ENCODE assay signal across 1 cellular context in the genomic region with DNA sequence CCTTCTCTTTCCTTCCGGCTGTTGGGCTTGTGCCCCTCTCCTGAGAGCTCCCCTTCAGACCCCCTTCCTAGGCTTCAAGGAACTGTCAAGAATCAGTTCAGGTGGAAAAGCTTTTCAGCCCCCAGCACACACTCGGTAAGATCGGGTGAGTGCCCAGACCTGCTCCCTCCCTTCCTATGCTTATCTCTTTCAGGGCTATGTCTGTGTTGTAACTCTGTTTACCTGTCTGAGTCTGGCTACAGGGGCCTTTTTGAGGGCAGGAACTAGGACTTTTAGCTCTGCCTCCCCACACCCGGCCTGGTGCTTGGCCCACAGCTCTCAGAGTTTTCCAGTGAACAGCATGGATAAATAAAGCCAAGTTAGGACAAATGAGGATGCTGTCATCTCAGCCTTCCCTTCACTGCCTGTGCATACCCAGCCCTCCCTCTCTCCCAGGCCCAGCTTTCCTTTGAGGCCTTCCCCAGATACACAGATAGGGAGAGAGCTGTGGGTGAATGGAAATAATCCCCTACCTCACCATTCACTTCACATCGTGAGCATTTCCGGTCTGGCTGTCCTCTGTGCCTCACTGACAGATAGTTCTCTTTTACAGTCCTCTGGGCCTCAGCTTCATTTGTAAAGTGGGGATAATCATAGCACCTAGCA.
A peak's percentile ranks its signal among the peaks of the same experiment; 100 is the strongest.
TF ChIP-seq lines count a peak whose summit lies in the region.

No MANE protein-coding gene starts in this region.

TF ChIP-seq in HepG2, 621 proteins besides CTCF, POLR2A, EP300 and RAD21 (continued from another document and continues in another):
- TF ChIP-seq, protein P1, sequence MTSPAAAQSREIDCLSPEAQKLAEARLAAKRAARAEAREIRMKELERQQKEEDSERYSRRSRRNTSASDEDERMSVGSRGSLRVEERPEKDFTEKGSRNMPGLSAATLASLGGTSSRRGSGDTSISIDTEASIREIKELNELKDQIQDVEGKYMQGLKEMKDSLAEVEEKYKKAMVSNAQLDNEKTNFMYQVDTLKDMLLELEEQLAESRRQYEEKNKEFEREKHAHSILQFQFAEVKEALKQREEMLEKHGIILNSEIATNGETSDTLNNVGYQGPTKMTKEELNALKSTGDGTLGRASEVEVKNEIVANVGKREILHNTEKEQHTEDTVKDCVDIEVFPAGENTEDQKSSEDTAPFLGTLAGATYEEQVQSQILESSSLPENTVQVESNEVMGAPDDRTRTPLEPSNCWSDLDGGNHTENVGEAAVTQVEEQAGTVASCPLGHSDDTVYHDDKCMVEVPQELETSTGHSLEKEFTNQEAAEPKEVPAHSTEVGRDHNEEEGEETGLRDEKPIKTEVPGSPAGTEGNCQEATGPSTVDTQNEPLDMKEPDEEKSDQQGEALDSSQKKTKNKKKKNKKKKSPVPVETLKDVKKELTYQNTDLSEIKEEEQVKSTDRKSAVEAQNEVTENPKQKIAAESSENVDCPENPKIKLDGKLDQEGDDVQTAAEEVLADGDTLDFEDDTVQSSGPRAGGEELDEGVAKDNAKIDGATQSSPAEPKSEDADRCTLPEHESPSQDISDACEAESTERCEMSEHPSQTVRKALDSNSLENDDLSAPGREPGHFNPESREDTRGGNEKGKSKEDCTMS (CRISPR knock-in tag; conservative IDR thresholded peaks at IDR 0.05) = no peak
- TF ChIP-seq BRCA1 (CRISPR knock-in tag; IDR thresholded peaks at IDR 0.05) (no peak), SIN3A (IDR thresholded peaks at IDR 0.05; ENCODE audit: borderline replicate concordance, low read depth, low read length) (no peak), ZC3H4 (CRISPR knock-in tag; IDR thresholded peaks at IDR 0.05; ENCODE audit: borderline replicate concordance) (no peak), ZNF101 (CRISPR knock-in tag; IDR thresholded peaks at IDR 0.05; ENCODE audit: borderline replicate concordance, low read depth) (no peak), ZNF772 (CRISPR knock-in tag; IDR thresholded peaks at IDR 0.05) (no peak; the same call in 1 of the 2 replicates), ZNF251 (CRISPR knock-in tag; IDR thresholded peaks at IDR 0.05) (no peak), ASH2L (IDR thresholded peaks at IDR 0.05; ENCODE audit: insufficient read length, low read depth, low read length) (no peak), SAP130 (CRISPR knock-in tag; IDR thresholded peaks at IDR 0.05; ENCODE audit: low read depth) (peak; percentile 90), RCOR2 (CRISPR knock-in tag; IDR thresholded peaks at IDR 0.05) (no peak), MBNL3 (CRISPR knock-in tag; conservative IDR thresholded peaks at IDR 0.05) (no peak), ZNF235 (CRISPR knock-in tag; IDR thresholded peaks at IDR 0.05; ENCODE audit: borderline replicate concordance) (no peak), MAFK (conservative IDR thresholded peaks at IDR 0.05 in 1 of 2, IDR thresholded peaks at IDR 0.05 in 1 of 2; ENCODE audit: low read length in 2 of 2) (no peak), ZNF841 (CRISPR knock-in tag; IDR thresholded peaks at IDR 0.05; ENCODE audit: borderline replicate concordance) (no peak), ZNF646 (CRISPR knock-in tag; IDR thresholded peaks at IDR 0.05) (no peak), CREB1 (IDR thresholded peaks at IDR 0.05) (no peak), CREB1 (CRISPR knock-in tag; IDR thresholded peaks at IDR 0.05) (no peak), SP140L (CRISPR knock-in tag; IDR thresholded peaks at IDR 0.05; ENCODE audit: borderline replicate concordance) (no peak), MTA1 (CRISPR knock-in tag; IDR thresholded peaks at IDR 0.05; ENCODE audit: borderline replicate concordance) (peak; percentile 78), MATR3 (CRISPR knock-in tag; IDR thresholded peaks at IDR 0.05) (no peak), UBTF (CRISPR knock-in tag; IDR thresholded peaks at IDR 0.05) (peak; percentile 72), BCL3 (CRISPR knock-in tag; IDR thresholded peaks at IDR 0.05) (peak; percentile 25; the same call in 1 of the 2 replicates), MYC (CRISPR knock-in tag; IDR thresholded peaks at IDR 0.05; ENCODE audit: borderline replicate concordance) (peak; percentile 64; the same call in 1 of the 2 replicates), MED13 (CRISPR knock-in tag; IDR thresholded peaks at IDR 0.05) (peak; percentile 66; the same call in 1 of the 2 replicates), ZNF790 (CRISPR knock-in tag; IDR thresholded peaks at IDR 0.05; ENCODE audit: borderline replicate concordance) (no peak), CAMTA2 (CRISPR knock-in tag; IDR thresholded peaks at IDR 0.05; ENCODE audit: borderline replicate concordance) (no peak), CHD2 (IDR thresholded peaks at IDR 0.05; ENCODE audit: low read depth, low read length) (no peak), ZNF510 (CRISPR knock-in tag; IDR thresholded peaks at IDR 0.05; ENCODE audit: low read depth) (no peak; the same call in 1 of the 2 replicates)
- TF ChIP-seq, protein P2, sequence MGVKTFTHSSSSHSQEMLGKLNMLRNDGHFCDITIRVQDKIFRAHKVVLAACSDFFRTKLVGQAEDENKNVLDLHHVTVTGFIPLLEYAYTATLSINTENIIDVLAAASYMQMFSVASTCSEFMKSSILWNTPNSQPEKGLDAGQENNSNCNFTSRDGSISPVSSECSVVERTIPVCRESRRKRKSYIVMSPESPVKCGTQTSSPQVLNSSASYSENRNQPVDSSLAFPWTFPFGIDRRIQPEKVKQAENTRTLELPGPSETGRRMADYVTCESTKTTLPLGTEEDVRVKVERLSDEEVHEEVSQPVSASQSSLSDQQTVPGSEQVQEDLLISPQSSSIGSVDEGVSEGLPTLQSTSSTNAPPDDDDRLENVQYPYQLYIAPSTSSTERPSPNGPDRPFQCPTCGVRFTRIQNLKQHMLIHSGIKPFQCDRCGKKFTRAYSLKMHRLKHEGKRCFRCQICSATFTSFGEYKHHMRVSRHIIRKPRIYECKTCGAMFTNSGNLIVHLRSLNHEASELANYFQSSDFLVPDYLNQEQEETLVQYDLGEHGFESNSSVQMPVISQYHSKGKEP (CRISPR knock-in tag; IDR thresholded peaks at IDR 0.05) = no peak
- TF ChIP-seq, protein P3, sequence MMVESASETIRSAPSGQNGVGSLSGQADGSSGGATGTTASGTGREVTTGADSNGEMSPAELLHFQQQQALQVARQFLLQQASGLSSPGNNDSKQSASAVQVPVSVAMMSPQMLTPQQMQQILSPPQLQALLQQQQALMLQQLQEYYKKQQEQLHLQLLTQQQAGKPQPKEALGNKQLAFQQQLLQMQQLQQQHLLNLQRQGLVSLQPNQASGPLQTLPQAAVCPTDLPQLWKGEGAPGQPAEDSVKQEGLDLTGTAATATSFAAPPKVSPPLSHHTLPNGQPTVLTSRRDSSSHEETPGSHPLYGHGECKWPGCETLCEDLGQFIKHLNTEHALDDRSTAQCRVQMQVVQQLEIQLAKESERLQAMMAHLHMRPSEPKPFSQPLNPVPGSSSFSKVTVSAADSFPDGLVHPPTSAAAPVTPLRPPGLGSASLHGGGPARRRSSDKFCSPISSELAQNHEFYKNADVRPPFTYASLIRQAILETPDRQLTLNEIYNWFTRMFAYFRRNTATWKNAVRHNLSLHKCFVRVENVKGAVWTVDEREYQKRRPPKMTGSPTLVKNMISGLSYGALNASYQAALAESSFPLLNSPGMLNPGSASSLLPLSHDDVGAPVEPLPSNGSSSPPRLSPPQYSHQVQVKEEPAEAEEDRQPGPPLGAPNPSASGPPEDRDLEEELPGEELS (CRISPR knock-in tag; IDR thresholded peaks at IDR 0.05) = peak; percentile 98
- TF ChIP-seq, protein P4, sequence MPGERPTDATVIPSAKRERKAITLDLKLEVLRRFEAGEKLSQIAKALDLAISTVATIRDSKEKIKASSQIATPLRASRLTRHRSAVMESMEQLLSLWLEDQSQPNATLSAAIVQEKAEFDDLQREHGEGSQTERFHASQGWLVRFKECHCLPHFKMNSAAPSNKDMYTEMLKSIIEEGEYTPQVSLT (CRISPR knock-in tag; IDR thresholded peaks at IDR 0.05; ENCODE audit: borderline replicate concordance, low read depth) = no peak
- TF ChIP-seq, protein P5, sequence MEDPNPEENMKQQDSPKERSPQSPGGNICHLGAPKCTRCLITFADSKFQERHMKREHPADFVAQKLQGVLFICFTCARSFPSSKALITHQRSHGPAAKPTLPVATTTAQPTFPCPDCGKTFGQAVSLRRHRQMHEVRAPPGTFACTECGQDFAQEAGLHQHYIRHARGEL (CRISPR knock-in tag; IDR thresholded peaks at IDR 0.05) = no peak
- TF ChIP-seq, protein P6, sequence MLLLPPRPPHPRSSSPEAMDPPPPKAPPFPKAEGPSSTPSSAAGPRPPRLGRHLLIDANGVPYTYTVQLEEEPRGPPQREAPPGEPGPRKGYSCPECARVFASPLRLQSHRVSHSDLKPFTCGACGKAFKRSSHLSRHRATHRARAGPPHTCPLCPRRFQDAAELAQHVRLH (CRISPR knock-in tag; IDR thresholded peaks at IDR 0.05; ENCODE audit: borderline replicate concordance, low read depth) = peak; percentile 24; the same call in 1 of the 2 replicates
- TF ChIP-seq, protein P7, sequence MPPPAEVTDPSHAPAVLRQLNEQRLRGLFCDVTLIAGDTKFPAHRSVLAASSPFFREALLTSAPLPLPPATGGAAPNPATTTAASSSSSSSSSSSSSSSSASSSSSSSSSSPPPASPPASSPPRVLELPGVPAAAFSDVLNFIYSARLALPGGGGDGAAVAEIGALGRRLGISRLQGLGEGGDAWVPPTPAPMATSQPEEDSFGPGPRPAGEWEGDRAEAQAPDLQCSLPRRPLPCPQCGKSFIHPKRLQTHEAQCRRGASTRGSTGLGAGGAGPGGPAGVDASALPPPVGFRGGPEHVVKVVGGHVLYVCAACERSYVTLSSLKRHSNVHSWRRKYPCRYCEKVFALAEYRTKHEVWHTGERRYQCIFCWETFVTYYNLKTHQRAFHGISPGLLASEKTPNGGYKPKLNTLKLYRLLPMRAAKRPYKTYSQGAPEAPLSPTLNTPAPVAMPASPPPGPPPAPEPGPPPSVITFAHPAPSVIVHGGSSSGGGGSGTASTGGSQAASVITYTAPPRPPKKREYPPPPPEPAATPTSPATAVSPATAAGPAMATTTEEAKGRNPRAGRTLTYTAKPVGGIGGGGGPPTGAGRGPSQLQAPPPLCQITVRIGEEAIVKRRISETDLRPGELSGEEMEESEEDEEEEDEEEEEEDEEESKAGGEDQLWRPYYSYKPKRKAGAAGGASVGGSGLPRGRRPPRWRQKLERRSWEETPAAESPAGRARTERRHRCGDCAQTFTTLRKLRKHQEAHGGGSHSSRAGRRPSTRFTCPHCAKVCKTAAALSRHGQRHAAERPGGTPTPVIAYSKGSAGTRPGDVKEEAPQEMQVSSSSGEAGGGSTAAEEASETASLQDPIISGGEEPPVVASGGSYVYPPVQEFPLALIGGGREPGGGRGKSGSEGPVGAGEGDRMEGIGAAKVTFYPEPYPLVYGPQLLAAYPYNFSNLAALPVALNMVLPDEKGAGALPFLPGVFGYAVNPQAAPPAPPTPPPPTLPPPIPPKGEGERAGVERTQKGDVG (CRISPR knock-in tag; IDR thresholded peaks at IDR 0.05; ENCODE audit: borderline replicate concordance) = no peak
